1 cellular context compared by ENCODE assay signal in the genomic region with DNA sequence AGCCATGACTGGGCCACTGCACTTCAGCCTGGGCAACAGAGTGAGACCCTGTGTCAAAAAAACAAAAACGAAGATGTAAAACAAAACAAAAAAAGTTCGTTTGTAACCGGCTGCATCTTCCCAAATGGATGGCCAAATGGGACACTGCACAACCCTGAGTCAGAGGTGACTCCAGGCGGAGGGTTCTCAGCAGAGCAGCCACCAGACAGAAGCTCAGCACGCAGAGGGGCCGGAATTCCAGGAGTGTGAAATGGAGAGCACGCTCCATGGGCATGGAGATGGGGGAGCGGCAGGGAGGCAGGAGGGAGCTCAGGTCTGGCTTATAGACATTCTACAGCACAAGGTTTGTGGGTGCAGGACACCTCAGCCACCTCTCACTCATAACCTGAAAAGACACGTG.
TF ChIP-seq lines count a peak whose summit lies in the region.

No MANE protein-coding gene starts in this region.

TF ChIP-seq in GM23338, 12 proteins besides CTCF, POLR2A, EP300 and RAD21 (continued from another document):
- no peak for TF ChIP-seq STAT1 (IDR thresholded peaks at IDR 0.05; ENCODE audit: unreplicated experiment)
- TF ChIP-seq JUNB (IDR thresholded peaks at IDR 0.05; ENCODE audit: unreplicated experiment), result no peak
- TF ChIP-seq, protein P1, sequence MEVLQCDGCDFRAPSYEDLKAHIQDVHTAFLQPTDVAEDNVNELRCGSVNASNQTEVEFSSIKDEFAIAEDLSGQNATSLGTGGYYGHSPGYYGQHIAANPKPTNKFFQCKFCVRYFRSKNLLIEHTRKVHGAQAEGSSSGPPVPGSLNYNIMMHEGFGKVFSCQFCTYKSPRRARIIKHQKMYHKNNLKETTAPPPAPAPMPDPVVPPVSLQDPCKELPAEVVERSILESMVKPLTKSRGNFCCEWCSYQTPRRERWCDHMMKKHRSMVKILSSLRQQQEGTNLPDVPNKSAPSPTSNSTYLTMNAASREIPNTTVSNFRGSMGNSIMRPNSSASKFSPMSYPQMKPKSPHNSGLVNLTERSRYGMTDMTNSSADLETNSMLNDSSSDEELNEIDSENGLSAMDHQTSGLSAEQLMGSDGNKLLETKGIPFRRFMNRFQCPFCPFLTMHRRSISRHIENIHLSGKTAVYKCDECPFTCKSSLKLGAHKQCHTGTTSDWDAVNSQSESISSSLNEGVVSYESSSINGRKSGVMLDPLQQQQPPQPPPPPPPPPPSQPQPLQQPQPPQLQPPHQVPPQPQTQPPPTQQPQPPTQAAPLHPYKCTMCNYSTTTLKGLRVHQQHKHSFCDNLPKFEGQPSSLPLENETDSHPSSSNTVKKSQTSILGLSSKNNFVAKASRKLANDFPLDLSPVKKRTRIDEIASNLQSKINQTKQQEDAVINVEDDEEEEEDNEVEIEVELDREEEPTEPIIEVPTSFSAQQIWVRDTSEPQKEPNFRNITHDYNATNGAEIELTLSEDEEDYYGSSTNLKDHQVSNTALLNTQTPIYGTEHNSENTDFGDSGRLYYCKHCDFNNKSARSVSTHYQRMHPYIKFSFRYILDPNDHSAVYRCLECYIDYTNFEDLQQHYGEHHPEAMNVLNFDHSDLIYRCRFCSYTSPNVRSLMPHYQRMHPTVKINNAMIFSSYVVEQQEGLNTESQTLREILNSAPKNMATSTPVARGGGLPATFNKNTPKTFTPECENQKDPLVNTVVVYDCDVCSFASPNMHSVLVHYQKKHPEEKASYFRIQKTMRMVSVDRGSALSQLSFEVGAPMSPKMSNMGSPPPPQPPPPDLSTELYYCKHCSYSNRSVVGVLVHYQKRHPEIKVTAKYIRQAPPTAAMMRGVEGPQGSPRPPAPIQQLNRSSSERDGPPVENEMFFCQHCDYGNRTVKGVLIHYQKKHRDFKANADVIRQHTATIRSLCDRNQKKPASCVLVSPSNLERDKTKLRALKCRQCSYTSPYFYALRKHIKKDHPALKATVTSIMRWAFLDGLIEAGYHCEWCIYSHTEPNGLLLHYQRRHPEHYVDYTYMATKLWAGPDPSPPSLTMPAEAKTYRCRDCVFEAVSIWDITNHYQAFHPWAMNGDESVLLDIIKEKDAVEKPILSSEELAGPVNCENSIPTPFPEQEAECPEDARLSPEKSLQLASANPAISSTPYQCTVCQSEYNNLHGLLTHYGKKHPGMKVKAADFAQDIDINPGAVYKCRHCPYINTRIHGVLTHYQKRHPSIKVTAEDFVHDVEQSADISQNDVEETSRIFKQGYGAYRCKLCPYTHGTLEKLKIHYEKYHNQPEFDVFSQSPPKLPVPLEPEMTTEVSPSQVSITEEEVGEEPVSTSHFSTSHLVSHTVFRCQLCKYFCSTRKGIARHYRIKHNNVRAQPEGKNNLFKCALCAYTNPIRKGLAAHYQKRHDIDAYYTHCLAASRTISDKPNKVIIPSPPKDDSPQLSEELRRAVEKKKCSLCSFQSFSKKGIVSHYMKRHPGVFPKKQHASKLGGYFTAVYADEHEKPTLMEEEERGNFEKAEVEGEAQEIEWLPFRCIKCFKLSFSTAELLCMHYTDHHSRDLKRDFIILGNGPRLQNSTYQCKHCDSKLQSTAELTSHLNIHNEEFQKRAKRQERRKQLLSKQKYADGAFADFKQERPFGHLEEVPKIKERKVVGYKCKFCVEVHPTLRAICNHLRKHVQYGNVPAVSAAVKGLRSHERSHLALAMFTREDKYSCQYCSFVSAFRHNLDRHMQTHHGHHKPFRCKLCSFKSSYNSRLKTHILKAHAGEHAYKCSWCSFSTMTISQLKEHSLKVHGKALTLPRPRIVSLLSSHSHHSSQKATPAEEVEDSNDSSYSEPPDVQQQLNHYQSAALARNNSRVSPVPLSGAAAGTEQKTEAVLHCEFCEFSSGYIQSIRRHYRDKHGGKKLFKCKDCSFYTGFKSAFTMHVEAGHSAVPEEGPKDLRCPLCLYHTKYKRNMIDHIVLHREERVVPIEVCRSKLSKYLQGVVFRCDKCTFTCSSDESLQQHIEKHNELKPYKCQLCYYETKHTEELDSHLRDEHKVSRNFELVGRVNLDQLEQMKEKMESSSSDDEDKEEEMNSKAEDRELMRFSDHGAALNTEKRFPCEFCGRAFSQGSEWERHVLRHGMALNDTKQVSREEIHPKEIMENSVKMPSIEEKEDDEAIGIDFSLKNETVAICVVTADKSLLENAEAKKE (CRISPR knock-in tag; IDR thresholded peaks at IDR 0.05), result no peak
- TF ChIP-seq ETS1 (IDR thresholded peaks at IDR 0.05), result no peak
- TF ChIP-seq NANOG (IDR thresholded peaks at IDR 0.05; ENCODE audit: borderline replicate concordance), result no peak
- no peak for TF ChIP-seq EZH2 (IDR thresholded peaks at IDR 0.05; ENCODE audit: low read depth, unreplicated experiment)
- TF ChIP-seq ZNF331 (CRISPR knock-in tag; IDR thresholded peaks at IDR 0.05; ENCODE audit: low read depth), result no peak
